In the genomic region with DNA sequence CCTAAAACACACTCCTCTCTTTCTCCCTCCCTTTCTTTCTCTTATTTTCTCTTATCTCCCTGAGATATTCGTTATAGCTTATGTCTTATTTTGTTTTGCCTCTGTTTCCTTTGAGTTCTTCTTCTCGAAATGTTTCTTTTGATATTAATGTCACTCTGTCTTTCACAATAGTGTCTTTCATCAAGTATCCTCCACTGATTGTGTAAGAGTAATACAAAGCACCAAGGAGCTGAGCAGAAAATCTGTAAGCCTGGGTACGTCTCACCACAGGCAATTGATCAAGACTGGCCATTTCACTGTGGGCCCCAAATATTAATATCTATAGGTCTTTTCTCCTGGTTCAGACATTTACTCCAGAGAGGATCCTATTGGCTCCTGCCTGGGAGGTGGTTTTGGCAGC, we compare ENCODE assay signal across 17 cellular contexts. TPM values are rescaled to one million over a fixed set of nuclear protein-coding genes. Genes with fewer than 3 reads are reported as not detected.
"Had no signal": no experiment of that assay in that cellular context is flagged by ENCODE, and none has a peak within 500 bp of the region (broad histone marks: within the 10 kb centered on the region; RNA-seq: fewer than 3 reads in every experiment).

No MANE protein-coding gene starts in this region.

- DNase-seq: activated CD4-positive, alpha-beta T cell treated with anti-CD3 and anti-CD28 coated beads, Interleukin-2, amount 50 U/mL, for 48 hours; activated gamma-delta T cell treated with Interleukin-2 at 50 U/mL for 16 hours; dermis blood vessel endothelial cell; effector memory CD8-positive, alpha-beta T cell; esophagus squamous epithelium; heart right ventricle; left cardiac atrium; lower lobe of right lung; naive thymus-derived CD8-positive, alpha-beta T cell; ovary; right lobe of liver; small intestine; stimulated activated CD4-positive, alpha-beta T cell treated with anti-CD3 and anti-CD28 coated beads, Interleukin-4, amount 100 ng/mL, for 1 hour; testis had no signal

- H3K4me3 Mint-ChIP-seq: activated naive CD8-positive, alpha-beta T cell; effector memory CD8-positive, alpha-beta T cell; naive thymus-derived CD8-positive, alpha-beta T cell; type B pancreatic cell had no signal

- H3K27ac Mint-ChIP-seq: activated naive CD8-positive, alpha-beta T cell; effector memory CD8-positive, alpha-beta T cell; type B pancreatic cell had no signal

- ATAC-seq: effector memory CD8-positive, alpha-beta T cell; heart right ventricle; left cardiac atrium; naive thymus-derived CD8-positive, alpha-beta T cell had no signal

- H3K9me3 ChIP-seq: esophagus squamous epithelium, heart right ventricle, lower lobe of right lung, ovary, right lobe of liver, testis had no signal

- H3K4me3 ChIP-seq: esophagus squamous epithelium, heart right ventricle, lower lobe of right lung, ovary, right lobe of liver, testis had no signal

- H3K4me1 ChIP-seq: testis had no signal

- H3K27me3 Mint-ChIP-seq: type B pancreatic cell had no signal

- H3K27ac ChIP-seq: esophagus squamous epithelium, lower lobe of right lung, ovary, testis had no signal

- H3K27me3 ChIP-seq: esophagus squamous epithelium, heart right ventricle, ovary, right lobe of liver, testis had no signal

- H3K36me3 ChIP-seq: esophagus squamous epithelium, heart right ventricle, lower lobe of right lung, ovary, right lobe of liver had no signal

- FAIRE-seq: small intestine had no signal

- H3K36me3 Mint-ChIP-seq: activated naive CD8-positive, alpha-beta T cell; naive thymus-derived CD8-positive, alpha-beta T cell; type B pancreatic cell had no signal

- H3K9me3 Mint-ChIP-seq: effector memory CD8-positive, alpha-beta T cell; naive thymus-derived CD8-positive, alpha-beta T cell; type B pancreatic cell had no signal

RNA-seq across cellular contexts. Expression of a gene that starts 4.8 kb away (rescaled TPM):
- total RNA-seq: chondrocyte, dermis blood vessel endothelial cell had no signal
